ENCODE assay signal across 8 cellular contexts in the genomic region with DNA sequence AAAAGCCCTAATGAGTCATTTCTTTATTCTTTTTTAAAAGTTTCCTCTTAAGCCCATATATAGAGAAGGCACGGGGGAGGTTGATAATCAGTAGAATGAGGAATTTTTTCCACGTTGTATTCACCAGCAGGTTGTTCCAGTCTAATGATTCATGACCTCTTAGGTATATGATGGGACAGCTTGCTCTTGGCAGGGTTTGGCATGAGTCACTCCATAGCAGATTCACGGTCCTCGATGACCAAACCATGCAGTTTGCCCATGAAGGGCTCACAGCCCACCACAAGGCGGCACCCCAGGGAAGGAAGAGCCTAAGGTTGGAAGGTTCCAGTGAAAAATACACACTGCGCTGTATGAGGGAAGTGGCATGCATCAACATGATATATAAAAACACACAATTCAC.
DNase-seq lines count a peak whose midpoint lies in the region; ATAC-seq lines count a peak whose summit lies in the region.

No MANE protein-coding gene starts in this region.

- DNase-seq in SIG-M5 treated with dmso at 0.1 percent for 504 hours (lab: John Stamatoyannopoulos, UW; ENCODE audit: unreplicated experiment) (peak; percentile 34), SIG-M5 (lab: John Stamatoyannopoulos, UW) (no peak), SHP77 (lab: John Stamatoyannopoulos, UW) (peak; percentile 2 to 26), astrocyte of the hippocampus (ENCODE audit: low read depth, low spot score) (peak; percentile 93), myocyte (ENCODE audit: low read depth) (peak; percentile 79)

- ATAC-seq in GM18907 (IDR thresholded peaks at IDR 0.05; ENCODE audit: unreplicated experiment) (no peak), HG03025 (IDR thresholded peaks at IDR 0.05; ENCODE audit: low FRiP score, unreplicated experiment) (no peak), HG02610 (IDR thresholded peaks at IDR 0.05; ENCODE audit: unreplicated experiment) (no peak)
